In genomic region chr7:148856035-148856881, GRCh38 we compare ENCODE assay signal across 8 cellular contexts. TPM values are rescaled to one million over a fixed set of nuclear protein-coding genes. Genes with fewer than 3 reads are reported as not detected.
DNase-seq lines count a peak whose midpoint lies in the region; ATAC-seq and TF ChIP-seq lines count a peak whose summit lies in the region.

No MANE protein-coding gene starts in this region.

- H3K4me3 ChIP-seq in fibroblast of the aortic adventitia (ENCODE audit: low read depth, low read length) (peak overlapping the region; percentile 67), retinal pigment epithelial cell (ENCODE audit: low read length) (no peak overlapping the region)

- DNase-seq in ELR (ENCODE audit: low read depth) (peak; percentile 53), M059J (ENCODE audit: low read depth) (peak; percentile 19), fibroblast of the aortic adventitia (ENCODE audit: low read depth) (peak; percentile 64), retinal pigment epithelial cell (ENCODE audit: low read depth) (no peak), NCI-H187 treated with DMSO at 0.1 percent for 48 hours (lab: John Stamatoyannopoulos, UW) (no peak)
- peak; percentile 43 to 49 for DNase-seq in activated T-cell treated with anti-CD3 and anti-CD28 coated beads, Interleukin-2, amount 50 U/mL, for 48 hours

- TF ChIP-seq CTCF in fibroblast of the aortic adventitia (IDR thresholded peaks at IDR 0.05; ENCODE audit: insufficient read depth, low read length) (peak; percentile 83), retinal pigment epithelial cell (conservative IDR thresholded peaks at IDR 0.05; ENCODE audit: low read depth, low read length) (peak; percentile 77)

- ATAC-seq in GM21529 (IDR thresholded peaks at IDR 0.05; ENCODE audit: unreplicated experiment) (peak; percentile 72), HG03565 (IDR thresholded peaks at IDR 0.05; ENCODE audit: unreplicated experiment) (no peak)

RNA-seq across cellular contexts. Expression of gene EZH2, which starts 27.8 kb away (rescaled TPM):
- total RNA-seq in M059J (2014; rRNA removed; shearing (Covaris generic)), result 19.5 and 37.1 TPM in 2 replicates
- 15.0 and 30.1 TPM in 2 replicates for total RNA-seq in fibroblast of the aortic adventitia (ENCODE audit: low replicate concordance)

Comparison
In these comparisons a context has a peak if more than half of its experiments do, and no peak if none do; other contexts are left out.
1. DNase-seq: peak in ELR (single experiment), M059J (single experiment), activated T-cell treated with anti-CD3 and anti-CD28 coated beads, Interleukin-2, amount 50 U/mL, for 48 hours (2 of 2) and fibroblast of the aortic adventitia (single experiment); none in retinal pigment epithelial cell (single experiment) and NCI-H187 treated with DMSO at 0.1 percent for 48 hours (single experiment).